ENCODE assay signal across 18 cellular contexts in the genomic region with DNA sequence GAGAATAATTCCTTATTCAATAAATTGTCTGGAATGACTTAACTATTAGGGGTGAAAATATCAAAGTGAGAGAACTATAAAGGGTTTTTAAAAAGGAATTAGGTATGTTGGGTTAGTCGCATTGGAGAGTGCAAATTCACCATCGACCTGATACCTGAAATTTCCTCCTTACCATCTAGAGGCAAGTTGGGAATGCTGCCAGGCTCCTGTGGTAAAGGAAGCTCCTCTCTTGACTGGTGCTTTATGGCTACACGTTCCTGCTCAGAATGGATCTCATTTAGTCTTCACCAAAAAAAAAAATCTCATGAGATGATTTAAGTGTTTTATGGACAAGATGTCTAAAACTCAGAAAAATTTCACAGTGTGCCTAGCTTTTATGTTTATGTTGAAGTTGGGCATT.
"Had no signal": no experiment of that assay in that cellular context is flagged by ENCODE, and none has a peak within 500 bp of the region (broad histone marks: within the 10 kb centered on the region; RNA-seq: fewer than 3 reads in every experiment).

No MANE protein-coding gene starts in this region.

- DNase-seq: activated CD4-positive, CD25-positive, alpha-beta regulatory T cell; activated effector memory CD4-positive, alpha-beta T cell treated with Interleukin-2 at 50 U/mL for 16 hours; activated T-cell treated with anti-CD3 and anti-CD28 coated beads, Interleukin-2, amount 50 U/mL, for 1 hour; amniotic stem cell; cerebellar nuclear complex; endodermal cell; erythroblast; hypothalamus; naive thymus-derived CD4-positive, alpha-beta T cell; stimulated activated CD4-positive, alpha-beta T cell treated with anti-CD3 and anti-CD28 coated beads, Interleukin-4, amount 100 ng/mL, for 4 hours; stimulated activated naive CD8-positive, alpha-beta T cell treated with anti-CD3 and anti-CD28 coated beads, Interleukin-15, amount 100 ng/mL, for 72 hours had no signal

- H3K27ac Mint-ChIP-seq: activated naive CD4-positive, alpha-beta T cell treated with anti-CD3 and anti-CD28 coated beads, Interleukin-2, amount 50 U/mL, for 24 hours; endodermal cell; naive thymus-derived CD4-positive, alpha-beta T cell; stimulated activated naive CD8-positive, alpha-beta T cell treated with anti-CD3 and anti-CD28 coated beads, Interleukin-15, amount 100 ng/mL, for 72 hours had no signal

- H3K4me1 ChIP-seq: right atrium auricular region had no signal

- H3K9me3 ChIP-seq: neutrophil, right atrium auricular region, thoracic aorta had no signal

- H3K27me3 ChIP-seq: neutrophil, right atrium auricular region had no signal

- H3K36me3 Mint-ChIP-seq: activated naive CD4-positive, alpha-beta T cell treated with anti-CD3 and anti-CD28 coated beads, Interleukin-2, amount 50 U/mL, for 24 hours; naive thymus-derived CD4-positive, alpha-beta T cell had no signal

- H3K4me3 Mint-ChIP-seq: activated naive CD4-positive, alpha-beta T cell treated with anti-CD3 and anti-CD28 coated beads, Interleukin-2, amount 50 U/mL, for 24 hours; brain; endodermal cell; naive thymus-derived CD4-positive, alpha-beta T cell; stimulated activated naive CD8-positive, alpha-beta T cell treated with anti-CD3 and anti-CD28 coated beads, Interleukin-15, amount 100 ng/mL, for 72 hours had no signal

- H3K9me3 Mint-ChIP-seq: activated naive CD4-positive, alpha-beta T cell treated with anti-CD3 and anti-CD28 coated beads, Interleukin-2, amount 50 U/mL, for 24 hours; endodermal cell had no signal

- H3K4me1 Mint-ChIP-seq: activated naive CD4-positive, alpha-beta T cell treated with anti-CD3 and anti-CD28 coated beads, Interleukin-2, amount 50 U/mL, for 24 hours; brain; naive thymus-derived CD4-positive, alpha-beta T cell; stimulated activated naive CD8-positive, alpha-beta T cell treated with anti-CD3 and anti-CD28 coated beads, Interleukin-15, amount 100 ng/mL, for 72 hours had no signal

- H3K27ac ChIP-seq: neutrophil, right atrium auricular region, skin epidermis, thoracic aorta had no signal

- H3K4me3 ChIP-seq: lung, right atrium auricular region, skin epidermis, thoracic aorta had no signal

- H3K27me3 Mint-ChIP-seq: brain had no signal

- H3K36me3 ChIP-seq: neutrophil had no signal
